Comparison of ENCODE assay signal across 8 cellular contexts in genomic region chr4:147683172-147683571, GRCh38. TPM values are rescaled to one million over a fixed set of nuclear protein-coding genes. Genes with fewer than 3 reads are reported as not detected.
DNase-seq lines count a peak whose midpoint lies in the region; ATAC-seq and TF ChIP-seq lines count a peak whose summit lies in the region.

No MANE protein-coding gene starts in this region.

- H3K27ac Mint-ChIP-seq in activated naive CD8-positive, alpha-beta T cell treated with anti-CD3 and anti-CD28 coated beads, Interleukin-2, amount 10 ng/mL, durations not matched to agents 7 days and 5 days: peak overlapping the region; percentile 98

- DNase-seq in NCI-H2171 treated with DMSO at 0.1 percent for 48 hours (lab: John Stamatoyannopoulos, UW) (peak; percentile 22), NCI-H2171 (lab: John Stamatoyannopoulos, UW) (no peak), NCI-H146 (lab: John Stamatoyannopoulos, UW) (peak; percentile 3), right atrium auricular region (ENCODE audit: low spot score) (no peak), psoas muscle (no peak), H4 (ENCODE audit: low spot score) (no peak), NCI-H2107 (lab: John Stamatoyannopoulos, UW) (no peak)
- DNase-seq in activated naive CD8-positive, alpha-beta T cell treated with anti-CD3 and anti-CD28 coated beads, Interleukin-2, amount 10 ng/mL, durations not matched to agents 7 days and 5 days: no peak

- POLR2A ChIA-PET in activated naive CD8-positive, alpha-beta T cell treated with anti-CD3 and anti-CD28 coated beads, Interleukin-2, amount 10 ng/mL, durations not matched to agents 7 days and 5 days (lab: Charles Lee): interaction anchor here (0.9 to 2.8 kb wide), 9 partner anchors 9 to 759 kb away, joined by 3 to 53 read pairs (median 5); partner anchors contain the start of genes NR3C2 and TMEM184C

- no peak for TF ChIP-seq CTCF in right atrium auricular region (IDR thresholded peaks at IDR 0.05)
- no peak for TF ChIP-seq CTCF in psoas muscle (IDR thresholded peaks at IDR 0.05)

- H3K36me3 ChIP-seq in right atrium auricular region (no peaks in the 10 kb centered on the region), psoas muscle (ENCODE audit: insufficient read depth in 1 of 2, low read depth in 1 of 2) (no peaks in the 10 kb centered on the region)

- H3K27ac ChIP-seq in right atrium auricular region: peak overlapping the region; percentile 92 to 96
- peak overlapping the region; percentile 93 for H3K27ac ChIP-seq in psoas muscle

- ATAC-seq in activated naive CD8-positive, alpha-beta T cell treated with anti-CD3 and anti-CD28 coated beads, Interleukin-2, amount 10 ng/mL, durations not matched to agents 7 days and 5 days (ENCODE audit: low read depth): no peak
- ATAC-seq in psoas muscle: peak; percentile 36 to 63 (median 40)

- H3K27me3 ChIP-seq in right atrium auricular region (no peaks in the 10 kb centered on the region), psoas muscle (ENCODE audit: insufficient read depth in 3 of 3, low read length in 2 of 3) (no peaks in the 10 kb centered on the region)

- H3K4me3 ChIP-seq in right atrium auricular region (peak overlapping the region; percentile 85 to 86), psoas muscle (peak overlapping the region; percentile 84)

- no peaks in the 10 kb centered on the region for H3K9me3 ChIP-seq in right atrium auricular region
- H3K9me3 ChIP-seq in psoas muscle: no peaks in the 10 kb centered on the region

- H3K27me3 Mint-ChIP-seq in activated naive CD8-positive, alpha-beta T cell treated with anti-CD3 and anti-CD28 coated beads, Interleukin-2, amount 10 ng/mL, durations not matched to agents 7 days and 5 days: peaks cover 5% of the 10 kb centered on the region

- WGBS in psoas muscle, 3 donors: 1 to 2% (median 2%) methylated on average over 10 of the region's 10 CpGs

- H3K4me1 ChIP-seq in right atrium auricular region: peaks cover 0 to 24% of the 10 kb centered on the region in 2 donors
- peaks cover 3% of the 10 kb centered on the region for H3K4me1 ChIP-seq in psoas muscle

- peaks cover 18% of the 10 kb centered on the region for H3K36me3 Mint-ChIP-seq in activated naive CD8-positive, alpha-beta T cell treated with anti-CD3 and anti-CD28 coated beads, Interleukin-2, amount 10 ng/mL, durations not matched to agents 7 days and 5 days

- peak overlapping the region; percentile 99 for H3K4me3 Mint-ChIP-seq in activated naive CD8-positive, alpha-beta T cell treated with anti-CD3 and anti-CD28 coated beads, Interleukin-2, amount 10 ng/mL, durations not matched to agents 7 days and 5 days

- intact Hi-C loops in psoas muscle (cut with DNase I): no loop called here

- H3K9me3 Mint-ChIP-seq in activated naive CD8-positive, alpha-beta T cell treated with anti-CD3 and anti-CD28 coated beads, Interleukin-2, amount 10 ng/mL, durations not matched to agents 7 days and 5 days: no peaks in the 10 kb centered on the region

- H3K4me1 Mint-ChIP-seq in activated naive CD8-positive, alpha-beta T cell treated with anti-CD3 and anti-CD28 coated beads, Interleukin-2, amount 10 ng/mL, durations not matched to agents 7 days and 5 days: peaks cover 26% of the 10 kb centered on the region

RNA-seq across cellular contexts. Expression of gene PRMT9, which starts 0.8 kb away (rescaled TPM):
- total RNA-seq in activated naive CD8-positive, alpha-beta T cell treated with anti-CD3 and anti-CD28 coated beads, Interleukin-2, amount 10 ng/mL, durations not matched to agents 7 days and 5 days: 10 to 100 TPM; 12.0 to 12.5 TPM
- total RNA-seq in right atrium auricular region (1 to 10 TPM; 5.0 to 5.2 TPM), psoas muscle (1 to 10 TPM; 3.0 to 5.8 (median 5.0) TPM)
- 1 to 10 TPM; 1.8 to 4.3 (median 2.9) TPM for polyA plus RNA-seq in psoas muscle
- total RNA-seq in H4 (2014; rRNA removed; shearing (Covaris generic)): 8.3 and 10.5 TPM in 2 replicates

RNA-seq across cellular contexts. Expression of gene ARHGAP10, which starts 48.7 kb away (rescaled TPM):
- 1 to 10 TPM; 6.5 to 6.6 TPM for total RNA-seq in activated naive CD8-positive, alpha-beta T cell treated with anti-CD3 and anti-CD28 coated beads, Interleukin-2, amount 10 ng/mL, durations not matched to agents 7 days and 5 days
- total RNA-seq in right atrium auricular region (10 to 100 TPM; 36.1 to 43.5 TPM), psoas muscle (10 to 100 TPM; 34.0 to 43.5 (median 37.3) TPM)
- 10 to 100 TPM; 28.8 to 30.3 (median 28.8) TPM for polyA plus RNA-seq in psoas muscle
- total RNA-seq in H4 (2014; rRNA removed; shearing (Covaris generic)): 9.5 and 10.3 TPM in 2 replicates

Comparison
In these comparisons a context has a peak if more than half of its experiments do, and no peak if none do; other contexts are left out.
1. DNase-seq: peak in NCI-H2171 treated with DMSO at 0.1 percent for 48 hours (single experiment) and NCI-H146 (single experiment); none in NCI-H2171 (single experiment), activated naive CD8-positive, alpha-beta T cell treated with anti-CD3 and anti-CD28 coated beads, Interleukin-2, amount 10 ng/mL, durations not matched to agents 7 days and 5 days (single experiment), right atrium auricular region (single experiment), psoas muscle (0 of 2), H4 (single experiment) and NCI-H2107 (single experiment).